In the genomic region with DNA sequence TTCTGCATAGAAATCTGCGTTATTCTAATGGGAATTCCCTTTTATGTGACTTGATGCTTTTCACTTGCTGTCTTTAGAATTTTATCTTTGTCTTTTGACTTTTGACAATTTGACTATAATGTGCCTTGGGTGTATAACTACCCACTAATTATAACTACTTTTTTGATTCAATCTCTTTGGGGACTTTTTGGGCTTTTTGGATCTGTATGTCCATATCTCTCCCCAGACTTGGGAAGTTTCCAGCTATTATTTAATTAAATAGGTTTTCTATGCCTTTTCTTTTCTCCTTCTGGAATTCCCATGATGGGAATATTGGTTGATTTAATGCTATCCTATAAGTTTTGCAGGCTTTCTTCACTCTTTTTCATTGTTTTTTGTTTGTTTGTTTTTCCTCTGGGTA, we compare ENCODE assay signal across 29 cellular contexts. TPM values are rescaled to one million over a fixed set of nuclear protein-coding genes. Genes with fewer than 3 reads are reported as not detected.
"Had no signal": no experiment of that assay in that cellular context is flagged by ENCODE, and none has a peak within 500 bp of the region (broad histone marks: within the 10 kb centered on the region; RNA-seq: fewer than 3 reads in every experiment).

No MANE protein-coding gene starts in this region.

- H3K9me3 Mint-ChIP-seq: natural killer cell treated with Interleukin-12 subunit alpha and Interleukin-12 subunit beta and Interleukin-15 and Interleukin-18, amount 100 ng/mL, for 72 hours; stimulated activated effector memory CD8-positive, alpha-beta T cell treated with anti-CD3 and anti-CD28 coated beads, Interleukin-12 subunit alpha, Interleukin-12 subunit beta, amount 100 ng/mL, for 72 hours; stimulated activated naive CD8-positive, alpha-beta T cell treated with anti-CD3 and anti-CD28 coated beads, Interleukin-15, Interleukin-2, amounts not matched to agents 100 ng/mL and 50 ng/mL, for 24 hours had no signal

- H3K36me3 ChIP-seq: prostate gland had no signal

- H3K36me3 Mint-ChIP-seq: natural killer cell treated with Interleukin-12 subunit alpha and Interleukin-12 subunit beta and Interleukin-15 and Interleukin-18, amount 100 ng/mL, for 72 hours had no signal

- H3K27ac Mint-ChIP-seq: naive thymus-derived CD4-positive, alpha-beta T cell; natural killer cell treated with Interleukin-12 subunit alpha and Interleukin-12 subunit beta and Interleukin-15 and Interleukin-18, amount 100 ng/mL, for 72 hours; stimulated activated effector memory CD8-positive, alpha-beta T cell treated with anti-CD3 and anti-CD28 coated beads, Interleukin-12 subunit alpha, Interleukin-12 subunit beta, amount 100 ng/mL, for 72 hours; stimulated activated naive CD8-positive, alpha-beta T cell treated with anti-CD3 and anti-CD28 coated beads, Interleukin-15, Interleukin-2, amounts not matched to agents 100 ng/mL and 50 ng/mL, for 24 hours had no signal

- H3K4me1 Mint-ChIP-seq: naive thymus-derived CD4-positive, alpha-beta T cell; stimulated activated effector memory CD8-positive, alpha-beta T cell treated with anti-CD3 and anti-CD28 coated beads, Interleukin-12 subunit alpha, Interleukin-12 subunit beta, amount 100 ng/mL, for 72 hours had no signal

- ATAC-seq: heart right ventricle; mucosa of descending colon; naive thymus-derived CD4-positive, alpha-beta T cell; natural killer cell treated with Interleukin-12 subunit alpha and Interleukin-12 subunit beta and Interleukin-15 and Interleukin-18, amount 100 ng/mL, for 72 hours; pancreas; right cardiac atrium; stimulated activated effector memory CD8-positive, alpha-beta T cell treated with anti-CD3 and anti-CD28 coated beads, Interleukin-12 subunit alpha, Interleukin-12 subunit beta, amount 100 ng/mL, for 72 hours; upper lobe of right lung had no signal

- H3K4me1 ChIP-seq: prostate gland, upper lobe of right lung had no signal

- H3K4me3 Mint-ChIP-seq: naive thymus-derived CD4-positive, alpha-beta T cell; natural killer cell treated with Interleukin-12 subunit alpha and Interleukin-12 subunit beta and Interleukin-15 and Interleukin-18, amount 100 ng/mL, for 72 hours; stimulated activated effector memory CD8-positive, alpha-beta T cell treated with anti-CD3 and anti-CD28 coated beads, Interleukin-12 subunit alpha, Interleukin-12 subunit beta, amount 100 ng/mL, for 72 hours; stimulated activated naive CD8-positive, alpha-beta T cell treated with anti-CD3 and anti-CD28 coated beads, Interleukin-15, Interleukin-2, amounts not matched to agents 100 ng/mL and 50 ng/mL, for 24 hours had no signal

- H3K27me3 Mint-ChIP-seq: natural killer cell treated with Interleukin-12 subunit alpha and Interleukin-12 subunit beta and Interleukin-15 and Interleukin-18, amount 100 ng/mL, for 72 hours; stimulated activated naive CD8-positive, alpha-beta T cell treated with anti-CD3 and anti-CD28 coated beads, Interleukin-15, Interleukin-2, amounts not matched to agents 100 ng/mL and 50 ng/mL, for 24 hours had no signal

- DNase-seq: heart right ventricle; islet precursor cell; left ventricle myocardium inferior; mesendoderm; midbrain; mucosa of descending colon; naive thymus-derived CD4-positive, alpha-beta T cell; nucleus accumbens; pancreas; posterior cingulate gyrus; retina; right cardiac atrium; sigmoid colon; small intestine; stimulated activated CD4-positive, alpha-beta T cell treated with anti-CD3 and anti-CD28 coated beads, Interleukin-12 subunit alpha, Interleukin-12 subunit beta, amount 100 ng/mL, for 4 hours; stimulated activated CD4-positive, alpha-beta T cell treated with anti-CD3 and anti-CD28 coated beads, Interleukin-15, amount 100 ng/mL, for 24 hours; stimulated activated CD4-positive, alpha-beta T cell treated with anti-CD3 and anti-CD28 coated beads, Interleukin-2, amount 100 ng/mL, for 24 hours; stimulated activated CD4-positive, alpha-beta T cell treated with anti-CD3 and anti-CD28 coated beads, Interleukin-4, amount 100 ng/mL, for 1 hour; stimulated activated naive CD4-positive, alpha-beta T cell; transverse colon; upper lobe of right lung had no signal

- H3K27me3 ChIP-seq: heart right ventricle, hepatocyte, pancreas, sigmoid colon, suprapubic skin, transverse colon, upper lobe of right lung had no signal

- H3K27ac ChIP-seq: heart right ventricle, hepatocyte, left ventricle myocardium inferior, pancreas, prostate gland, sigmoid colon, suprapubic skin, transverse colon, upper lobe of right lung had no signal

- H3K4me3 ChIP-seq: heart right ventricle, hepatocyte, left ventricle myocardium inferior, lung, mucosa of descending colon, pancreas, prostate gland, sigmoid colon, suprapubic skin, transverse colon, upper lobe of right lung had no signal

- H3K9me3 ChIP-seq: left ventricle myocardium inferior, mucosa of descending colon, pancreas, prostate gland, sigmoid colon, suprapubic skin, transverse colon, upper lobe of right lung had no signal

RNA-seq across cellular contexts. Expression of gene LRRTM2, which starts 57.9 kb away (rescaled TPM):
- total RNA-seq: left ventricle myocardium inferior, myocyte, prostate gland had no signal
